In genomic region chr7:100372256-100372655, GRCh38 we compare ENCODE assay signal across 8 cellular contexts. TPM values are rescaled to one million over a fixed set of nuclear protein-coding genes. Genes with fewer than 3 reads are reported as not detected.
DNase-seq lines count a peak whose midpoint lies in the region; ATAC-seq, FAIRE-seq and TF ChIP-seq lines count a peak whose summit lies in the region.

No MANE protein-coding gene starts in this region.

- no peaks in the 10 kb centered on the region for H3K9me3 ChIP-seq in kidney (ENCODE audit: control insufficient read depth in 1 of 2, low read length in 2 of 2)

- H3K9me3 Mint-ChIP-seq in activated naive CD4-positive, alpha-beta T cell treated with anti-CD3 and anti-CD28 coated beads, Interleukin-2, amount 10 ng/mL, durations not matched to agents 7 days and 5 days: no peaks in the 10 kb centered on the region
- no peaks in the 10 kb centered on the region for H3K9me3 Mint-ChIP-seq in activated naive CD8-positive, alpha-beta T cell treated with anti-CD3 and anti-CD28 coated beads for 36 hours

- H3K4me1 ChIP-seq in kidney (ENCODE audit: control insufficient read depth in 1 of 2, insufficient read depth in 1 of 2, low read depth in 1 of 2, low read length in 2 of 2): peaks cover 0 to 3% of the 10 kb centered on the region in 2 donors

- no peak for DNase-seq in activated naive CD4-positive, alpha-beta T cell treated with anti-CD3 and anti-CD28 coated beads, Interleukin-2, amount 10 ng/mL, durations not matched to agents 7 days and 5 days
- no peak for DNase-seq in activated naive CD4-positive, alpha-beta T cell (lab: John Stamatoyannopoulos, UW)
- no peak for DNase-seq in activated naive CD8-positive, alpha-beta T cell treated with anti-CD3 and anti-CD28 coated beads for 36 hours
- DNase-seq in kidney (peak; percentile 73), NCI-H187 (lab: John Stamatoyannopoulos, UW) (no peak), NCI-H2171 treated with DMSO at 0.1 percent for 48 hours (lab: John Stamatoyannopoulos, UW) (no peak), GM10248 (ENCODE audit: extremely low spot score) (no peak)

- H3K36me3 Mint-ChIP-seq in activated naive CD4-positive, alpha-beta T cell treated with anti-CD3 and anti-CD28 coated beads, Interleukin-2, amount 10 ng/mL, durations not matched to agents 7 days and 5 days: peaks cover 4% of the 10 kb centered on the region
- H3K36me3 Mint-ChIP-seq in activated naive CD8-positive, alpha-beta T cell treated with anti-CD3 and anti-CD28 coated beads for 36 hours: peaks cover 7% of the 10 kb centered on the region

- no peak for FAIRE-seq in kidney (lab: Jason Lieb, UNC)

- no peak overlapping the region for H3K4me3 ChIP-seq in kidney (ENCODE audit: low read length in 2 of 2)

- no peak overlapping the region for H3K4me3 Mint-ChIP-seq in activated naive CD4-positive, alpha-beta T cell treated with anti-CD3 and anti-CD28 coated beads, Interleukin-2, amount 10 ng/mL, durations not matched to agents 7 days and 5 days
- no peak overlapping the region for H3K4me3 Mint-ChIP-seq in activated naive CD8-positive, alpha-beta T cell treated with anti-CD3 and anti-CD28 coated beads for 36 hours

- POLR2A ChIA-PET in GM10248 (lab: Yijun Ruan, JAX): no interaction called here

- no peak overlapping the region for H3K27ac ChIP-seq in kidney (ENCODE audit: low read depth in 2 of 2, low read length in 2 of 2)

- no peaks in the 10 kb centered on the region for H3K27me3 Mint-ChIP-seq in activated naive CD4-positive, alpha-beta T cell treated with anti-CD3 and anti-CD28 coated beads, Interleukin-2, amount 10 ng/mL, durations not matched to agents 7 days and 5 days
- H3K27me3 Mint-ChIP-seq in activated naive CD8-positive, alpha-beta T cell treated with anti-CD3 and anti-CD28 coated beads for 36 hours: no peaks in the 10 kb centered on the region

- intact Hi-C loops in kidney (cut with DNase I): no loop called here

- no peaks in the 10 kb centered on the region for H3K36me3 ChIP-seq in kidney (ENCODE audit: control insufficient read depth in 1 of 2, insufficient read depth in 2 of 2, low read length in 2 of 2)

- peak overlapping the region; percentile 68 for H3K27ac Mint-ChIP-seq in activated naive CD4-positive, alpha-beta T cell treated with anti-CD3 and anti-CD28 coated beads, Interleukin-2, amount 10 ng/mL, durations not matched to agents 7 days and 5 days
- peak overlapping the region; percentile 87 for H3K27ac Mint-ChIP-seq in activated naive CD8-positive, alpha-beta T cell treated with anti-CD3 and anti-CD28 coated beads for 36 hours

- CTCF ChIA-PET in activated naive CD4-positive, alpha-beta T cell treated with anti-CD3 and anti-CD28 coated beads, Interleukin-2, amount 10 ng/mL, durations not matched to agents 7 days and 5 days (lab: Charles Lee): interaction anchor here (1.4 kb wide), 1 partner anchor 24 kb away, joined by 3 read pairs; no protein-coding TSS in a partner anchor
- CTCF ChIA-PET in GM10248 (lab: Yijun Ruan, JAX): interaction anchor here (1.3 kb wide), 1 partner anchor 36 kb away, joined by 3 read pairs; no protein-coding TSS in a partner anchor

- ATAC-seq in GM21423 (IDR thresholded peaks at IDR 0.05; ENCODE audit: unreplicated experiment): no peak

- no peak for TF ChIP-seq CTCF in kidney (IDR thresholded peaks at IDR 0.05; ENCODE audit: borderline replicate concordance, extremely low read depth, insufficient read depth)
- no peak for TF ChIP-seq CTCF in GM10248 (IDR thresholded peaks at IDR 0.05; ENCODE audit: control extremely low read depth, extremely low read depth, low read depth, missing control alignments)

- H3K4me1 Mint-ChIP-seq in activated naive CD4-positive, alpha-beta T cell treated with anti-CD3 and anti-CD28 coated beads, Interleukin-2, amount 10 ng/mL, durations not matched to agents 7 days and 5 days: peaks cover 17% of the 10 kb centered on the region
- peaks cover 32% of the 10 kb centered on the region for H3K4me1 Mint-ChIP-seq in activated naive CD8-positive, alpha-beta T cell treated with anti-CD3 and anti-CD28 coated beads for 36 hours

- peak overlapping the region in 1 of 2 donors; percentile 3 for H3K9ac ChIP-seq in kidney (ENCODE audit: low read length in 2 of 2)

RNA-seq across cellular contexts. Expression of gene PILRA, which starts 1.0 kb away (rescaled TPM):
- total RNA-seq in activated naive CD8-positive, alpha-beta T cell treated with anti-CD3 and anti-CD28 coated beads for 36 hours: under 1 TPM; 0.68 TPM
- 18.8 TPM for total RNA-seq in kidney
- polyA plus RNA-seq in kidney (ENCODE audit: insufficient read depth, low read depth, low replicate concordance): 15.4 TPM

RNA-seq across cellular contexts. Expression of gene PILRB, which starts 14.3 kb away (rescaled TPM):
- total RNA-seq in activated naive CD8-positive, alpha-beta T cell treated with anti-CD3 and anti-CD28 coated beads for 36 hours: 10 to 100 TPM; 24.5 to 28.3 TPM
- 76.4 TPM for total RNA-seq in kidney
- 45.0 TPM for polyA plus RNA-seq in kidney (ENCODE audit: insufficient read depth, low read depth, low replicate concordance)

RNA-seq across cellular contexts. Expression of gene ZCWPW1, which starts 56.2 kb away (rescaled TPM):
- total RNA-seq in activated naive CD8-positive, alpha-beta T cell treated with anti-CD3 and anti-CD28 coated beads for 36 hours: 1 to 10 TPM; 2.9 to 3.0 TPM
- total RNA-seq in kidney: 3.0 TPM
- polyA plus RNA-seq in kidney (ENCODE audit: insufficient read depth, low read depth, low replicate concordance): 7.9 TPM

RNA-seq across cellular contexts. Expression of gene MEPCE, which starts 57.4 kb away (rescaled TPM):
- 10 to 100 TPM; 60.1 to 65.4 TPM for total RNA-seq in activated naive CD8-positive, alpha-beta T cell treated with anti-CD3 and anti-CD28 coated beads for 36 hours
- 47.2 TPM for total RNA-seq in kidney
- polyA plus RNA-seq in kidney (ENCODE audit: insufficient read depth, low read depth, low replicate concordance): 33.4 TPM

Comparison
In these comparisons a context has a peak if more than half of its experiments do, and no peak if none do; other contexts are left out.
1. RNA of gene PILRA, which starts 1.0 kb away (total RNA-seq): 18.8 TPM in kidney (single experiment); 0.68 TPM in activated naive CD8-positive, alpha-beta T cell treated with anti-CD3 and anti-CD28 coated beads for 36 hours; every median in the first group is over 10 times any median in the second.